ENCODE assay signal across 9 cellular contexts in genomic region chr5:72394688-72395087, GRCh38.
DNase-seq lines count a peak whose midpoint lies in the region; ATAC-seq and TF ChIP-seq lines count a peak whose summit lies in the region.
"Had no signal": no experiment of that assay in that cellular context is flagged by ENCODE, and none has a peak within 500 bp of the region (broad histone marks: within the 10 kb centered on the region; RNA-seq: fewer than 3 reads in every experiment).

No MANE protein-coding gene starts in this region.

- ATAC-seq in HG02610 (IDR thresholded peaks at IDR 0.05; ENCODE audit: unreplicated experiment) = peak; percentile 51
- ATAC-seq in stimulated activated effector memory CD8-positive, alpha-beta T cell treated with anti-CD3 and anti-CD28 coated beads, Interleukin-12 subunit alpha, Interleukin-12 subunit beta, amount 100 ng/mL, for 72 hours = no peak

- H3K27ac Mint-ChIP-seq in endothelial cell (ENCODE audit: unreplicated experiment) = no peak overlapping the region
- H3K27ac Mint-ChIP-seq in stimulated activated effector memory CD8-positive, alpha-beta T cell treated with anti-CD3 and anti-CD28 coated beads, Interleukin-12 subunit alpha, Interleukin-12 subunit beta, amount 100 ng/mL, for 72 hours = no peak overlapping the region

- intact Hi-C loops in adrenal gland (cut with DNase I) = no loop called here

- H3K9me3 Mint-ChIP-seq in endothelial cell (ENCODE audit: unreplicated experiment) = no peaks in the 10 kb centered on the region
- H3K9me3 Mint-ChIP-seq in stimulated activated effector memory CD8-positive, alpha-beta T cell treated with anti-CD3 and anti-CD28 coated beads, Interleukin-12 subunit alpha, Interleukin-12 subunit beta, amount 100 ng/mL, for 72 hours = no peaks in the 10 kb centered on the region

- H3K4me1 ChIP-seq in adrenal gland (replicated peaks in 1 of 2) = no peaks in the 10 kb centered on the region

- no peak for TF ChIP-seq POLR2A in adrenal gland (IDR thresholded peaks at IDR 0.05)

- no peak overlapping the region for H3K4me3 ChIP-seq in adrenal gland

- DNase-seq in GDM1 (lab: John Stamatoyannopoulos, UW) = peak; percentile 28
- peak in 1 of 7 donors; percentile 23 for DNase-seq in adrenal gland
- peak; percentile 4 for DNase-seq in midbrain (lab: John Stamatoyannopoulos, UW)
- DNase-seq in epidermal melanocyte (ENCODE audit: insufficient read length, low spot score) = no peak
- DNase-seq in NCI-H2227 (lab: John Stamatoyannopoulos, UW; ENCODE audit: unreplicated experiment) = no peak
- no peak for DNase-seq in endothelial cell (ENCODE audit: low spot score)
- DNase-seq in stimulated activated effector memory CD8-positive, alpha-beta T cell treated with anti-CD3 and anti-CD28 coated beads, Interleukin-12 subunit alpha, Interleukin-12 subunit beta, amount 100 ng/mL, for 72 hours (ENCODE audit: low spot score in 2 of 2) = no peak
- DNase-seq: NCI-H774 had no signal

- no peaks in the 10 kb centered on the region for H3K36me3 Mint-ChIP-seq in endothelial cell (ENCODE audit: low read depth, unreplicated experiment)
- H3K36me3 Mint-ChIP-seq in stimulated activated effector memory CD8-positive, alpha-beta T cell treated with anti-CD3 and anti-CD28 coated beads, Interleukin-12 subunit alpha, Interleukin-12 subunit beta, amount 100 ng/mL, for 72 hours = no peaks in the 10 kb centered on the region

- no peaks in the 10 kb centered on the region for H3K36me3 ChIP-seq in adrenal gland (replicated peaks in 1 of 2)

- peaks cover 11% of the 10 kb centered on the region for H3K4me1 Mint-ChIP-seq in endothelial cell (ENCODE audit: unreplicated experiment)
- H3K4me1 Mint-ChIP-seq in stimulated activated effector memory CD8-positive, alpha-beta T cell treated with anti-CD3 and anti-CD28 coated beads, Interleukin-12 subunit alpha, Interleukin-12 subunit beta, amount 100 ng/mL, for 72 hours = no peaks in the 10 kb centered on the region

- no peak overlapping the region for H3K27ac ChIP-seq in adrenal gland

- 29 to 37% (median 32%) methylated on average over 2 of the region's 2 CpGs for WGBS in adrenal gland, 4 donors

- H3K9me3 ChIP-seq in adrenal gland (replicated peaks in 1 of 3) = no peaks in the 10 kb centered on the region

- no peak overlapping the region for H3K4me3 Mint-ChIP-seq in endothelial cell (ENCODE audit: unreplicated experiment)
- no peak overlapping the region for H3K4me3 Mint-ChIP-seq in stimulated activated effector memory CD8-positive, alpha-beta T cell treated with anti-CD3 and anti-CD28 coated beads, Interleukin-12 subunit alpha, Interleukin-12 subunit beta, amount 100 ng/mL, for 72 hours

- TF ChIP-seq CTCF in adrenal gland (IDR thresholded peaks at IDR 0.05) (peak in 5 of 6 experiments; percentile 13 to 35 (median 30)), endothelial cell (IDR thresholded peaks at IDR 0.05; ENCODE audit: unreplicated experiment) (no peak)

- peaks cover 1% of the 10 kb centered on the region for H3K27me3 Mint-ChIP-seq in endothelial cell (ENCODE audit: unreplicated experiment)

- no peaks in the 10 kb centered on the region for H3K27me3 ChIP-seq in adrenal gland

Comparison
In these comparisons a context has a peak if more than half of its experiments do, and no peak if none do; other contexts are left out.
1. DNase-seq: peak in GDM1 (single experiment) and midbrain (single experiment); none in epidermal melanocyte (single experiment), NCI-H2227 (single experiment), endothelial cell (single experiment) and stimulated activated effector memory CD8-positive, alpha-beta T cell treated with anti-CD3 and anti-CD28 coated beads, Interleukin-12 subunit alpha, Interleukin-12 subunit beta, amount 100 ng/mL, for 72 hours (0 of 2).